10 cellular contexts compared by ENCODE assay signal in the genomic region with DNA sequence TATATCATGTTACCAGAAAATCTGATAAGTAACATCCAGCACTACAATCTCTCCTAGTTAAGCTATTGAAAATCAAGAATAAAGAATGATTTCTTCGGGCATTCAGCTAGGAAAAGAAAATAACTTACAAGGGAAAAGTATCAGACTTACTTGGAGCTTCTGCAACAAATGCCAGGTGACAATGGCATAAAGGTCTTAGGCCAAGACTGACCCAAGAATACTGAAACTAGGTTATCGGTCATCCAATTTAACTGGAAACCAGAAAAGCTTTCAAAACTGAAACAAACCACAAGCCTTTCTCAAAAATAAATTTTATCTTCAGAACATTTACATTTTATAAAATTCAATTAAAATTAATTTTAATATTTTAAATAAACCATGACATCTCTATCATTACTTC.
"Had no signal": no experiment of that assay in that cellular context is flagged by ENCODE, and none has a peak within 500 bp of the region (broad histone marks: within the 10 kb centered on the region; RNA-seq: fewer than 3 reads in every experiment).

No MANE protein-coding gene starts in this region.

- H3K4me1 ChIP-seq: HAP-1 had no signal

- H3K27ac Mint-ChIP-seq: HFFc6 had no signal

- DNase-seq: GM23248, GOT3, H7, HFFc6, IMR-90, KG1 had no signal

- H3K27ac ChIP-seq: GM23248, HL-60 had no signal

- H3K9me3 ChIP-seq: HAP-1 had no signal

- H3K36me3 ChIP-seq: HAP-1 had no signal

- ATAC-seq: HCT116, K562 had no signal

- H2AFZ ChIP-seq: GM23248 had no signal

- H3K9ac ChIP-seq: GM23248 had no signal

- FAIRE-seq: K562 had no signal

- H3K4me3 ChIP-seq: GM23248, HAP-1, K562 had no signal

- H3K9me3 Mint-ChIP-seq: HFFc6 had no signal
